Comparison of ENCODE assay signal across 27 cellular contexts in the genomic region with DNA sequence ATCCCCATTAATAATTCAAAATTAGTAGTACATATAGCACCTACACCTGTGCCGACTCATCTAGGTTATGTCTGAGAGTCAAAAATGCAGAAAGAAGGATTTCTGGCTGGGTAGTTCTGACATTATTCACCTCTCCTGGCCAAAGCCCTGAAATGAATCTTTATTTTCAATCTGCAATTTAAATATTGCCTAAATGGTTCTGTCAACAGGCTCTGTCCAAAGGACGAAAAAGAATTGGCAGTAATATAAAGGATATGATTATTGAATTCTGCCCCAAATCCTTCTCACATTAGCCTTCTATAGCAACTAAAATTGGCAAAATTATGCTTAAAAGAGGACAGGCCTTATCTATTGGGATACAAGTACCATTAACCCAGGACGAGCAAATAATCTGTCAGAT.
"Had no signal": no experiment of that assay in that cellular context is flagged by ENCODE, and none has a peak within 500 bp of the region (broad histone marks: within the 10 kb centered on the region; RNA-seq: fewer than 3 reads in every experiment).

No MANE protein-coding gene starts in this region.

- DNase-seq: stimulated activated CD4-positive, alpha-beta T cell treated with anti-CD3 and anti-CD28 coated beads, Interleukin-2, amount 100 ng/mL, for 48 hours; stimulated activated CD4-positive, alpha-beta T cell treated with anti-CD3 and anti-CD28 coated beads, Interleukin-4, amount 100 ng/mL, for 1 hour; stimulated activated CD4-positive, alpha-beta T cell treated with anti-CD3 and anti-CD28 coated beads, Interleukin-4, amount 100 ng/mL, for 24 hours; stimulated activated CD4-positive, alpha-beta T cell treated with anti-CD3 and anti-CD28 coated beads, Interleukin-4, amount 100 ng/mL, for 4 hours; stimulated activated CD8-positive, alpha-beta memory T cell treated with anti-CD3 and anti-CD28 coated beads, Interleukin-4, amount 100 ng/mL, for 48 hours; stimulated activated naive B cell treated with anti-CD40 and anti-IgM and Interleukin-4, amounts not matched to agents 10 μg/mL and 1 μg/mL and 100 μg/mL, for 72 hours; stimulated activated naive CD4-positive, alpha-beta T cell; stimulated activated naive CD4-positive, alpha-beta T cell treated with Interleukin-2 at 50 U/mL for 16 hours; stimulated activated naive CD8-positive, alpha-beta T cell treated with anti-CD3 and anti-CD28 coated beads, Interleukin-15, amount 100 ng/mL, for 72 hours; stimulated activated naive CD8-positive, alpha-beta T cell treated with anti-CD3 and anti-CD28 coated beads, Interleukin-15, Interleukin-2, amounts not matched to agents 100 U/mL and 50 U/mL, for 24 hours; stomach; substantia nigra; testis; thyroid gland; tibial artery; transverse colon; trophoblast cell; upper lobe of left lung; upper lobe of right lung; uterus had no signal

- H3K27ac ChIP-seq: stomach, suprapubic skin, testis, thoracic aorta, thyroid gland, tibial artery, tibial nerve, transverse colon, upper lobe of left lung, upper lobe of right lung, uterus, vagina had no signal

- H3K36me3 ChIP-seq: stomach, suprapubic skin, thoracic aorta, thyroid gland, tibial artery, tibial nerve, transverse colon, upper lobe of left lung, upper lobe of right lung, uterus, vagina had no signal

- H3K9me3 ChIP-seq: stomach, suprapubic skin, testis, thoracic aorta, thyroid gland, tibial artery, tibial nerve, transverse colon, upper lobe of left lung, upper lobe of right lung, uterus, vagina had no signal

- FAIRE-seq: urothelium cell line had no signal

- H3K4me1 ChIP-seq: stomach, suprapubic skin, testis, thyroid gland, tibial artery, tibial nerve, transverse colon, upper lobe of left lung, upper lobe of right lung, uterus, vagina had no signal

- ATAC-seq: stimulated activated effector memory CD8-positive, alpha-beta T cell treated with anti-CD3 and anti-CD28 coated beads, Interleukin-12 subunit alpha, Interleukin-12 subunit beta, amount 100 ng/mL, for 72 hours; stimulated activated memory B cell treated with anti-CD40 and anti-IgM and Interleukin-4, amounts not matched to agents 10 μg/mL and 1 μg/mL and 100 μg/mL, for 72 hours; stimulated activated naive B cell treated with anti-CD40 and anti-IgM and Interleukin-4, amounts not matched to agents 10 μg/mL and 1 μg/mL and 100 μg/mL, for 72 hours; stimulated activated naive CD8-positive, alpha-beta T cell treated with anti-CD3 and anti-CD28 coated beads, Interleukin-15, amount 100 ng/mL, for 72 hours; stimulated activated naive CD8-positive, alpha-beta T cell treated with anti-CD3 and anti-CD28 coated beads, Interleukin-15, Interleukin-2, amounts not matched to agents 100 U/mL and 50 U/mL, for 24 hours; upper lobe of right lung had no signal

- H3K4me3 ChIP-seq: stomach, suprapubic skin, testis, thoracic aorta, thyroid gland, tibial artery, tibial nerve, transverse colon, upper lobe of left lung, upper lobe of right lung, uterus, vagina had no signal

- H3K27me3 ChIP-seq: stomach, suprapubic skin, testis, thyroid gland, tibial artery, tibial nerve, transverse colon, upper lobe of left lung, upper lobe of right lung, uterus, vagina had no signal
